28 cellular contexts compared by ENCODE assay signal in the genomic region with DNA sequence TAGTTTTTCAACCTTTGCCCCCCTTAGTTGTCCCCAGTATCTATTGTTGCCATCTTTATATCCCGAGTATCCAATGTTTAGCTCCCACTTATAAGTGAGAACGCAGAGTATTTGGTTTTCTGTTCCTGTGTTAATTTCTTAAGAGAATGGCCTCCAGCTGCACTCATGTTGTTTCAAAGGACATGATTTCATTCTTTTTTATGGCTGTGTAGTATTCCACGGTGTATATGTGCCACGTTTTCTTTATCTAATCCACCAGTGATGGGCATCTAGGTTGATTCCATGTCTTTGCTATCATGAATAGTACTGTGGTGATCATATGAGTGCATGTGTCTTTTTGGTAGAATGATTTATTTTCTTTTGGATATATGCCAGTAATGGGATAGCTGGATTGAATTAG.
"Had no signal": no experiment of that assay in that cellular context is flagged by ENCODE, and none has a peak within 500 bp of the region (broad histone marks: within the 10 kb centered on the region; RNA-seq: fewer than 3 reads in every experiment).

No MANE protein-coding gene starts in this region.

- H3K4me2 ChIP-seq: hepatocyte had no signal

- H3K36me3 ChIP-seq: colonic mucosa, esophagus muscularis mucosa, esophagus squamous epithelium, gastrocnemius medialis, gastroesophageal sphincter, heart left ventricle, heart right ventricle had no signal

- ATAC-seq: effector memory CD8-positive, alpha-beta T cell; esophagus mucosa; foreskin keratinocyte; gastrocnemius medialis; gastroesophageal sphincter; heart left ventricle; heart right ventricle had no signal

- DNase-seq: colonic mucosa; cortex of kidney; dermis blood vessel endothelial cell; dorsolateral prefrontal cortex; effector CD4-positive, alpha-beta T cell; effector CD8-positive, alpha-beta T cell; effector memory CD4-positive, alpha-beta T cell; effector memory CD8-positive, alpha-beta T cell; endodermal cell; erythroblast; esophagus squamous epithelium; foreskin fibroblast; foreskin keratinocyte; foreskin melanocyte; gastrocnemius medialis; glutamatergic neuron; head of caudate nucleus; heart left ventricle; heart right ventricle had no signal

- H3K9me3 ChIP-seq: colonic mucosa, esophagus squamous epithelium, gastrocnemius medialis, gastroesophageal sphincter had no signal

- H3K79me2 ChIP-seq: hepatocyte had no signal

- H3K4me1 ChIP-seq: colonic mucosa, esophagus muscularis mucosa, esophagus squamous epithelium, foreskin keratinocyte, gastrocnemius medialis, gastroesophageal sphincter, heart left ventricle, heart right ventricle had no signal

- H3K27ac ChIP-seq: colonic mucosa, coronary artery, dorsolateral prefrontal cortex, epithelial cell of prostate, esophagus muscularis mucosa, esophagus squamous epithelium, foreskin keratinocyte, gastrocnemius medialis, gastroesophageal sphincter, heart left ventricle, heart right ventricle, hepatocyte had no signal

- FAIRE-seq: endometrium, endothelial cell of umbilical vein, frontal cortex had no signal

- H3K27me3 ChIP-seq: colonic mucosa, dorsolateral prefrontal cortex, esophagus muscularis mucosa, esophagus squamous epithelium, gastrocnemius medialis, gastroesophageal sphincter, heart left ventricle, hepatocyte had no signal

- H3K4me3 ChIP-seq: colonic mucosa, coronary artery, dorsolateral prefrontal cortex, esophagus muscularis mucosa, esophagus squamous epithelium, gastrocnemius medialis, gastroesophageal sphincter, heart left ventricle, heart right ventricle, hepatocyte had no signal

- H2AFZ ChIP-seq: hepatocyte had no signal
